ENCODE assay signal across 8 cellular contexts in the genomic region with DNA sequence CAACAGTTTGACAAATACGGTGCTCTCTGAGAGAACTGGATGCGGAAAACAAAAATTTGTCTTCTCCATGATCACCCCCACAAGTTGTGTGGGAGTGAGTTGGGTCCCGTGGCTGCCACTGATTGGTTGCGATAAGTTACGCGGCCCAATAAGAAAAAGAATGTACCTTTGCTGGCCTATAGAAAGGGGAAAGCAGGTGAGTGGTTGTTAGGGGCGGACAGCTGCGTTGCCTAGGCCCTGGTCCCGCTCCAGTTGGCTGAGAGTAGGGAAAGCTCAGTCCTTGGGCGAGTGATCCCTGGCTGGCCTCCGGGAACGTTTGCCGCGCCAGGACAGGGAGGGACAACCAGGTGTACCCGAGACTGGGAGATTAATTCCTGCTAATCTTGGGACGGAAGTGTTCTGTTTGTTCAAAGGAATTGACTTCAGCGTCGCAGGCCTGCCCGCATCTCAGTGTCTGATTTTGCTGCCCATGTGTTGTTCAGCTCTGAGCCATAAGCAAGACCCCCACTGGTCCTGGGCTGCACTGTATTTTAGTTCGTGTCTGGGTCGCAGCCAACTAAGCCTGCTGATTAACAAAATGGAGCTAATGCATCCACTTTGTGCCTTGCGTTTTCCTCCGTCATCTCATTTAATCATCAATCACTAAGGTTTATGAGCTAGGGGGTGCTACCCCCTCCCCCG. TPM values are rescaled to one million over a fixed set of nuclear protein-coding genes. Genes with fewer than 3 reads are reported as not detected.
DNase-seq lines count a peak whose midpoint lies in the region; ATAC-seq, FAIRE-seq and TF ChIP-seq lines count a peak whose summit lies in the region.

No MANE protein-coding gene starts in this region.

- no peaks in the 10 kb centered on the region for H3K9me3 ChIP-seq in keratinocyte (ENCODE audit: control insufficient read depth, low read depth, low read length)

- no peaks in the 10 kb centered on the region for H3K9me1 ChIP-seq in keratinocyte (ENCODE audit: control insufficient read depth, extremely low read depth, insufficient read depth, low read length)

- dilution Hi-C loops in keratinocyte (cut with MboI; ENCODE audit: extremely low pct_ligation_motif_present, low sequenced_read_pairs), result no loop called here

- H3K9ac ChIP-seq in keratinocyte (ENCODE audit: control insufficient read depth, extremely low read depth, insufficient read depth, low read length), result peak overlapping the region; percentile 100

- peaks cover 20% of the 10 kb centered on the region for H3K4me1 ChIP-seq in keratinocyte (ENCODE audit: control insufficient read depth, extremely low read depth, insufficient read depth, low read length)

- peaks cover 32% of the 10 kb centered on the region for H3K79me2 ChIP-seq in keratinocyte (ENCODE audit: control insufficient read depth, insufficient read depth, low read length)

- peak overlapping the region; percentile 99 for H3K4me2 ChIP-seq in keratinocyte (ENCODE audit: control insufficient read depth, extremely low read depth, insufficient read depth, low read depth, low read length)

- peak overlapping the region; percentile 96 for H2AFZ ChIP-seq in keratinocyte (ENCODE audit: control insufficient read depth, low read length)

- peak overlapping the region; percentile 100 for H3K27ac ChIP-seq in keratinocyte (ENCODE audit: control insufficient read depth, insufficient read depth, low read length)

- H3K4me3 ChIP-seq in AG09309 (ENCODE audit: control insufficient read depth, low read depth, low read length) (peak overlapping the region; percentile 92), keratinocyte (ENCODE audit: control insufficient read depth in 2 of 3, extremely low read depth in 1 of 3, insufficient read depth in 2 of 3, low read depth in 1 of 3, low read length in 3 of 3) (peak overlapping the region; percentile 82 to 97 (median 90))

- peaks cover 8% of the 10 kb centered on the region for H4K20me1 ChIP-seq in keratinocyte (ENCODE audit: control insufficient read depth, extremely low read depth, insufficient read depth, low read length)

- ATAC-seq in GM19035 (IDR thresholded peaks at IDR 0.05; ENCODE audit: unreplicated experiment) (peak; percentile 74), HG03342 (IDR thresholded peaks at IDR 0.05; ENCODE audit: unreplicated experiment) (peak; percentile 64)

- H3K27me3 ChIP-seq in keratinocyte (ENCODE audit: control insufficient read depth, extremely low read depth, insufficient read depth, low read length), result no peaks in the 10 kb centered on the region

- TF ChIP-seq CTCF in AG09309 (IDR thresholded peaks at IDR 0.05; ENCODE audit: control insufficient read depth, insufficient read depth, low read depth, low read length, missing control alignments), result no peak
- no peak for TF ChIP-seq CTCF in keratinocyte (optimal IDR thresholded peaks at IDR 0.05 in 1 of 3, IDR thresholded peaks at IDR 0.05 in 1 of 3, conservative IDR thresholded peaks at IDR 0.05 in 1 of 3; ENCODE audit: extremely low read depth in 1 of 3, insufficient read depth in 2 of 3, low read length in 3 of 3)

- FAIRE-seq in keratinocyte (lab: Jason Lieb, UNC), result peak; percentile 78

- DNase-seq in AG09309 (ENCODE audit: low read depth) (peak; percentile 87), NCI-H345 treated with DMSO at 0.1 percent for 48 hours (lab: John Stamatoyannopoulos, UW; ENCODE audit: unreplicated experiment) (peak; percentile 99), cerebellar nuclear complex (lab: John Stamatoyannopoulos, UW) (peak; percentile 88 to 96), keratinocyte (ENCODE audit: low read depth, low spot score) (peak; percentile 80)
- DNase-seq in activated CD4-positive, CD25-positive, alpha-beta regulatory T cell treated with anti-CD3 and anti-CD28 coated beads, Interleukin-2, amount 50 U/mL, for 16 hours (ENCODE audit: low read depth, low spot score), result peak; percentile 66
- DNase-seq in stimulated activated CD4-positive, alpha-beta T cell treated with anti-CD3 and anti-CD28 coated beads, Interleukin-15, amount 100 ng/mL, for 24 hours, result peak; percentile 87

- H3K36me3 ChIP-seq in keratinocyte (ENCODE audit: control insufficient read depth in 2 of 2, extremely low read depth in 1 of 2, insufficient read depth in 2 of 2, low read length in 2 of 2), result peaks cover 19 to 28% of the 10 kb centered on the region in 2 experiments

RNA-seq across cellular contexts. Expression of a gene that starts 0.8 kb away (rescaled TPM):
- polyA plus RNA-seq in keratinocyte, result 10.0 to 25.4 TPM (median 10.8 TPM) in 3 replicates
- 3.9 TPM for polyA plus RNA-seq in keratinocyte (2011; ENCODE audit: low read depth)
- 10.7 and 14.1 TPM in 2 replicates for polyA plus RNA-seq in keratinocyte (2011; cell fraction: cytosol; rRNA removed)
- 100 and 132 TPM in 2 replicates for polyA plus RNA-seq in keratinocyte (2011; cell fraction: nucleus; rRNA removed)
- polyA plus RNA-seq in keratinocyte (2012; ENCODE audit: low replicate concordance), result 23.3 and 29.0 TPM in 2 replicates
- 49.9 to 172 TPM (median 57.6 TPM) in 3 replicates for polyA minus RNA-seq in keratinocyte
- polyA minus RNA-seq in keratinocyte (2011; cell fraction: cytosol; rRNA and poly(A)+ RNA removed), result 28.6 TPM
- 49.6 and 75.6 TPM in 2 replicates for polyA minus RNA-seq in keratinocyte (2011; cell fraction: nucleus; rRNA and poly(A)+ RNA removed)

RNA-seq across cellular contexts. Expression of a gene that starts 13.0 kb away (rescaled TPM):
- polyA plus RNA-seq in keratinocyte, result 46.3 to 67.7 TPM (median 49.6 TPM) in 3 replicates
- polyA plus RNA-seq in keratinocyte (2011; ENCODE audit: low read depth), result 81.9 TPM
- 40.9 and 46.5 TPM in 2 replicates for polyA plus RNA-seq in keratinocyte (2011; cell fraction: cytosol; rRNA removed)
- polyA plus RNA-seq in keratinocyte (2011; cell fraction: nucleus; rRNA removed), result 31.2 and 35.1 TPM in 2 replicates
- polyA plus RNA-seq in keratinocyte (2012; ENCODE audit: low replicate concordance), result 29.1 and 45.0 TPM in 2 replicates
- 26.4 to 41.9 TPM (median 36.9 TPM) in 3 replicates for polyA minus RNA-seq in keratinocyte
- polyA minus RNA-seq in keratinocyte (2011; cell fraction: cytosol; rRNA and poly(A)+ RNA removed), result 24.7 TPM
- polyA minus RNA-seq in keratinocyte (2011; cell fraction: nucleus; rRNA and poly(A)+ RNA removed), result 12.3 and 13.3 TPM in 2 replicates

RNA-seq across cellular contexts. Expression of a gene that starts 13.2 kb away (rescaled TPM):
- 328 to 452 TPM (median 425 TPM) in 3 replicates for polyA plus RNA-seq in keratinocyte
- polyA plus RNA-seq in keratinocyte (2011; ENCODE audit: low read depth), result 471 TPM
- 306 and 737 TPM in 2 replicates for polyA plus RNA-seq in keratinocyte (2011; cell fraction: cytosol; rRNA removed)
- 225 and 268 TPM in 2 replicates for polyA plus RNA-seq in keratinocyte (2011; cell fraction: nucleus; rRNA removed)
- 874 and 1,191 TPM in 2 replicates for polyA plus RNA-seq in keratinocyte (2012; ENCODE audit: low replicate concordance)
- polyA minus RNA-seq in keratinocyte, result 109 to 156 TPM (median 109 TPM) in 3 replicates
- 470 TPM for polyA minus RNA-seq in keratinocyte (2011; cell fraction: cytosol; rRNA and poly(A)+ RNA removed)
- polyA minus RNA-seq in keratinocyte (2011; cell fraction: nucleus; rRNA and poly(A)+ RNA removed), result 78.3 and 89.3 TPM in 2 replicates

RNA-seq across cellular contexts. Expression of a gene that starts 17.6 kb away (rescaled TPM):
- polyA plus RNA-seq in keratinocyte, result 2.6 to 6.6 TPM (median 3.4 TPM) in 3 replicates
- 2.2 TPM for polyA plus RNA-seq in keratinocyte (2011; ENCODE audit: low read depth)
- 1.5 and 6.6 TPM in 2 replicates for polyA plus RNA-seq in keratinocyte (2011; cell fraction: cytosol; rRNA removed)
- polyA plus RNA-seq in keratinocyte (2011; cell fraction: nucleus; rRNA removed), result 2.3 and 4.0 TPM in 2 replicates
- 7.5 and 11.2 TPM in 2 replicates for polyA plus RNA-seq in keratinocyte (2012; ENCODE audit: low replicate concordance)
- polyA minus RNA-seq in keratinocyte, result 1.2 to 1.6 TPM (median 1.4 TPM) in 3 replicates
- polyA minus RNA-seq in keratinocyte (2011; cell fraction: cytosol; rRNA and poly(A)+ RNA removed), result 22.6 TPM
- 2.9 and 4.1 TPM in 2 replicates for polyA minus RNA-seq in keratinocyte (2011; cell fraction: nucleus; rRNA and poly(A)+ RNA removed)

RNA-seq across cellular contexts. Expression of a gene that starts 23.4 kb away (rescaled TPM):
- polyA plus RNA-seq in keratinocyte, result 9.7 to 12.6 TPM (median 10.7 TPM) in 3 replicates
- polyA plus RNA-seq in keratinocyte (2011; ENCODE audit: low read depth), result 52.1 TPM
- polyA plus RNA-seq in keratinocyte (2011; cell fraction: cytosol; rRNA removed), result 8.3 and 10.2 TPM in 2 replicates
- 14.3 and 15.5 TPM in 2 replicates for polyA plus RNA-seq in keratinocyte (2011; cell fraction: nucleus; rRNA removed)
- polyA plus RNA-seq in keratinocyte (2012; ENCODE audit: low replicate concordance), result 11.1 and 76.6 TPM in 2 replicates
- polyA minus RNA-seq in keratinocyte, result 15.1 to 69.8 TPM (median 15.7 TPM) in 3 replicates
- 9.0 TPM for polyA minus RNA-seq in keratinocyte (2011; cell fraction: cytosol; rRNA and poly(A)+ RNA removed)
- polyA minus RNA-seq in keratinocyte (2011; cell fraction: nucleus; rRNA and poly(A)+ RNA removed), result 10.4 and 10.5 TPM in 2 replicates

Comparison
In these comparisons a context has a peak if more than half of its experiments do, and no peak if none do; other contexts are left out.
1. Peak in every context shown above with its lines: DNase-seq, ATAC-seq, H3K4me3 ChIP-seq and H3K27ac ChIP-seq.